In genomic region chr7:158428842-158429753, GRCh38 we compare ENCODE assay signal across 28 cellular contexts.
DNase-seq lines count a peak whose midpoint lies in the region; ATAC-seq and TF ChIP-seq lines count a peak whose summit lies in the region.
"Had no signal": no experiment of that assay in that cellular context is flagged by ENCODE, and none has a peak within 500 bp of the region (broad histone marks: within the 10 kb centered on the region; RNA-seq: fewer than 3 reads in every experiment).

No MANE protein-coding gene starts in this region.

- H3K79me2 ChIP-seq in SK-N-SH (ENCODE audit: insufficient read depth) = no peaks in the 10 kb centered on the region

- peaks cover 44% of the 10 kb centered on the region for H3K9me3 Mint-ChIP-seq in endothelial cell (ENCODE audit: unreplicated experiment)
- no peaks in the 10 kb centered on the region for H3K9me3 Mint-ChIP-seq in progenitor cell of endocrine pancreas (ENCODE audit: low read depth)
- H3K9me3 Mint-ChIP-seq: activated CD4-positive, alpha-beta T cell treated with anti-CD3 and anti-CD28 coated beads, Interleukin-2, amount 10 ng/mL, durations not matched to agents 7 days and 5 days; naive thymus-derived CD8-positive, alpha-beta T cell; T-cell had no signal

- H3K36me3 Mint-ChIP-seq in endothelial cell (ENCODE audit: low read depth, unreplicated experiment) (peaks cover 28% of the 10 kb centered on the region), progenitor cell of endocrine pancreas (ENCODE audit: insufficient read depth) (peaks cover 1% of the 10 kb centered on the region)
- H3K36me3 Mint-ChIP-seq: naive thymus-derived CD8-positive, alpha-beta T cell; T-cell; WTC11 had no signal

- H2AFZ ChIP-seq in SK-N-SH (ENCODE audit: low read depth) = no peak overlapping the region

- peak overlapping the region; percentile 73 to 92 (median 85) for H3K4me2 ChIP-seq in BLaER1 treated with 17β-estradiol and CSF1 and Interleukin-3, amounts not matched to agents 10 nM and 100 nM
- no peak overlapping the region for H3K4me2 ChIP-seq in SK-N-SH

- H3K9ac ChIP-seq in BLaER1 treated with 17β-estradiol and CSF1 and Interleukin-3, amounts not matched to agents 10 nM and 100 nM = peak overlapping the region in 9 of 11 experiments; percentile 16 to 69 (median 60); a peak in 17 of 22 replicates
- no peak overlapping the region for H3K9ac ChIP-seq in SK-N-SH

- H3K4me3 Mint-ChIP-seq in endothelial cell (ENCODE audit: unreplicated experiment) = peak overlapping the region; percentile 51
- no peak overlapping the region for H3K4me3 Mint-ChIP-seq in progenitor cell of endocrine pancreas (ENCODE audit: low read depth)
- H3K4me3 Mint-ChIP-seq: activated CD4-positive, alpha-beta T cell treated with anti-CD3 and anti-CD28 coated beads, Interleukin-2, amount 10 ng/mL, durations not matched to agents 7 days and 5 days; naive thymus-derived CD8-positive, alpha-beta T cell; T-cell; WTC11 had no signal

- peak overlapping the region in 3 of 10 experiments; percentile 9 to 27 (median 17); a peak in 4 of 20 replicates for H3K4me3 ChIP-seq in BLaER1 treated with 17β-estradiol and CSF1 and Interleukin-3, amounts not matched to agents 10 nM and 100 nM
- no peak overlapping the region for H3K4me3 ChIP-seq in SK-N-SH (ENCODE audit: low read depth in 2 of 2, low read length in 1 of 2)
- H3K4me3 ChIP-seq: esophagus squamous epithelium, GM12878, lower lobe of right lung, pancreas, right atrium auricular region, tibial artery had no signal

- H3F3A ChIP-seq in SK-N-SH (replicated peaks; ENCODE audit: insufficient read depth) = no peaks in the 10 kb centered on the region

- no peaks in the 10 kb centered on the region for H3K9me2 ChIP-seq in SK-N-SH

- peaks cover 0 to 15% (median 0%) of the 10 kb centered on the region in 11 experiments; a peak in 2 of 22 replicates for H3K27me3 ChIP-seq in BLaER1 treated with 17β-estradiol and CSF1 and Interleukin-3, amounts not matched to agents 10 nM and 100 nM
- H3K27me3 ChIP-seq in SK-N-SH (ENCODE audit: insufficient read depth) = no peaks in the 10 kb centered on the region
- H3K27me3 ChIP-seq: esophagus squamous epithelium, pancreas, right atrium auricular region, tibial artery had no signal

- DNase-seq in SK-N-SH (peak; percentile 91), endothelial cell (ENCODE audit: low spot score) (no peak), progenitor cell of endocrine pancreas (ENCODE audit: low spot score, unreplicated experiment) (no peak)
- DNase-seq in activated CD4-positive, CD25-positive, alpha-beta regulatory T cell (lab: John Stamatoyannopoulos, UW) = no peak
- DNase-seq: activated CD4-positive, alpha-beta T cell treated with anti-CD3 and anti-CD28 coated beads, Interleukin-2, amount 10 ng/mL, durations not matched to agents 7 days and 5 days; activated gamma-delta T cell treated with Interleukin-2 at 50 U/mL for 16 hours; activated T-cell treated with anti-CD3 and anti-CD28 coated beads, Interleukin-2, amount 50 U/mL, for 1 hour; central memory CD4-positive, alpha-beta T cell; DMS153; esophagus squamous epithelium; foreskin melanocyte; Karpas-422; lower lobe of right lung; naive thymus-derived CD8-positive, alpha-beta T cell; NCI-H1436 treated with DMSO at 0.1 percent for 48 hours; NCI-H2107; NCI-H446; NCI-H82; pancreas; stimulated activated CD4-positive, alpha-beta T cell treated with anti-CD3 and anti-CD28 coated beads, Interleukin-2, amount 100 ng/mL, for 48 hours; T-cell had no signal

- H3K4me1 ChIP-seq in BLaER1 treated with 17β-estradiol and CSF1 and Interleukin-3, amounts not matched to agents 10 nM and 100 nM = peaks cover 53 to 68% (median 66%) of the 10 kb centered on the region in 10 experiments
- H3K4me1 ChIP-seq in SK-N-SH (ENCODE audit: control insufficient read depth in 1 of 2, insufficient read depth in 2 of 2, low read depth in 1 of 2, low read length in 1 of 2) = peaks cover 0 to 37% of the 10 kb centered on the region in 2 experiments; a peak in 2 of 4 replicates
- H3K4me1 ChIP-seq: right atrium auricular region had no signal

- H3K27me3 Mint-ChIP-seq in endothelial cell (ENCODE audit: unreplicated experiment) = peaks cover 20% of the 10 kb centered on the region
- no peaks in the 10 kb centered on the region for H3K27me3 Mint-ChIP-seq in progenitor cell of endocrine pancreas
- H3K27me3 Mint-ChIP-seq: activated CD4-positive, alpha-beta T cell treated with anti-CD3 and anti-CD28 coated beads, Interleukin-2, amount 10 ng/mL, durations not matched to agents 7 days and 5 days had no signal

- no peak for TF ChIP-seq RAD21 in SK-N-SH (IDR thresholded peaks at IDR 0.05; ENCODE audit: low read length)

- H4K20me1 ChIP-seq in BLaER1 treated with 17β-estradiol and CSF1 and Interleukin-3, amounts not matched to agents 10 nM and 100 nM = no peaks in the 10 kb centered on the region
- H4K20me1 ChIP-seq in SK-N-SH (ENCODE audit: insufficient read depth) = no peaks in the 10 kb centered on the region

- H3K4me1 Mint-ChIP-seq in endothelial cell (ENCODE audit: unreplicated experiment) = no peaks in the 10 kb centered on the region
- H3K4me1 Mint-ChIP-seq in progenitor cell of endocrine pancreas (ENCODE audit: low read depth) = peaks cover 30% of the 10 kb centered on the region
- H3K4me1 Mint-ChIP-seq: activated CD4-positive, alpha-beta T cell treated with anti-CD3 and anti-CD28 coated beads, Interleukin-2, amount 10 ng/mL, durations not matched to agents 7 days and 5 days had no signal

- CTCF ChIA-PET in SK-N-SH (lab: Yijun Ruan, JAX) = interaction anchor here (0.9 to 1.9 kb wide), 8 partner anchors 9 to 1031 kb away, joined by 3 to 5 read pairs (median 4); no protein-coding TSS in a partner anchor

- TF ChIP-seq CTCF in SK-N-SH (IDR thresholded peaks at IDR 0.05) (no peak), endothelial cell (IDR thresholded peaks at IDR 0.05; ENCODE audit: unreplicated experiment) (no peak), progenitor cell of endocrine pancreas (IDR thresholded peaks at IDR 0.05; ENCODE audit: unreplicated experiment) (no peak)

- POLR2A ChIA-PET in SK-N-SH (lab: Yijun Ruan, JAX) = interaction anchor here (1.1 kb wide), 1 partner anchor 18 kb away, joined by 3 read pairs; no protein-coding TSS in a partner anchor

- 37% methylated on average over 23 of the region's 24 CpGs for WGBS in SK-N-SH (ENCODE audit: low lambda C conversion rate)

- peak in 1 of 2 experiments; percentile 82; a peak in 2 of 4 replicates for TF ChIP-seq EP300 in SK-N-SH (IDR thresholded peaks at IDR 0.05; ENCODE audit: borderline replicate concordance in 1 of 2, low read depth in 1 of 2, low read length in 1 of 2)

- H3K27ac Mint-ChIP-seq in endothelial cell (ENCODE audit: unreplicated experiment) (no peak overlapping the region), progenitor cell of endocrine pancreas (peak overlapping the region; percentile 31)
- H3K27ac Mint-ChIP-seq: activated CD4-positive, alpha-beta T cell treated with anti-CD3 and anti-CD28 coated beads, Interleukin-2, amount 10 ng/mL, durations not matched to agents 7 days and 5 days; naive thymus-derived CD8-positive, alpha-beta T cell; T-cell; WTC11 had no signal

- H3K9me3 ChIP-seq in BLaER1 treated with 17β-estradiol and CSF1 and Interleukin-3, amounts not matched to agents 10 nM and 100 nM (replicated peaks in 1 of 11) = no peaks in the 10 kb centered on the region
- 0 out of 2 replicates have a peak, but pooled peaks cover 3% of the 10 kb centered on the region for H3K9me3 ChIP-seq in SK-N-SH
- H3K9me3 ChIP-seq: esophagus squamous epithelium, lower lobe of right lung, pancreas, right atrium auricular region, tibial artery had no signal

- peak overlapping the region in 10 of 11 experiments; percentile 28 to 77 (median 70); a peak in 20 of 22 replicates for H3K27ac ChIP-seq in BLaER1 treated with 17β-estradiol and CSF1 and Interleukin-3, amounts not matched to agents 10 nM and 100 nM
- peak overlapping the region in 1 of 2 experiments; percentile 62; a peak in 2 of 4 replicates for H3K27ac ChIP-seq in SK-N-SH (ENCODE audit: low read depth in 2 of 2, low read length in 1 of 2)
- H3K27ac ChIP-seq: esophagus squamous epithelium, lower lobe of right lung, pancreas, right atrium auricular region, tibial artery had no signal

- ATAC-seq in HG03095 (IDR thresholded peaks at IDR 0.05; ENCODE audit: unreplicated experiment) = no peak
- no peak for ATAC-seq in HG02642 (IDR thresholded peaks at IDR 0.05; ENCODE audit: poor library complexity, unreplicated experiment)
- ATAC-seq: GM12878; lower lobe of right lung; naive thymus-derived CD8-positive, alpha-beta T cell; pancreas; T-cell; WTC11 had no signal

- H3K36me3 ChIP-seq in BLaER1 treated with 17β-estradiol and CSF1 and Interleukin-3, amounts not matched to agents 10 nM and 100 nM = no peaks in the 10 kb centered on the region
- no peaks in the 10 kb centered on the region for H3K36me3 ChIP-seq in SK-N-SH (replicated peaks in 1 of 2; ENCODE audit: control insufficient read depth in 1 of 2, insufficient read depth in 2 of 2, low read length in 1 of 2)
- H3K36me3 ChIP-seq: esophagus squamous epithelium, lower lobe of right lung, pancreas, right atrium auricular region, tibial artery had no signal

TF ChIP-seq in SK-N-SH, 30 proteins besides CTCF, POLR2A, EP300 and RAD21 (continues in another document):
- TF ChIP-seq ZBTB33 (IDR thresholded peaks at IDR 0.05; ENCODE audit: borderline replicate concordance, low read depth) (no peak), TAF1 (IDR thresholded peaks at IDR 0.05; ENCODE audit: borderline replicate concordance, low read depth, low read length) (no peak), RCOR1 (IDR thresholded peaks at IDR 0.05; ENCODE audit: low read length) (peak; percentile 73; the same call in 1 of the 2 replicates)
